8 cellular contexts compared by ENCODE assay signal in the genomic region with DNA sequence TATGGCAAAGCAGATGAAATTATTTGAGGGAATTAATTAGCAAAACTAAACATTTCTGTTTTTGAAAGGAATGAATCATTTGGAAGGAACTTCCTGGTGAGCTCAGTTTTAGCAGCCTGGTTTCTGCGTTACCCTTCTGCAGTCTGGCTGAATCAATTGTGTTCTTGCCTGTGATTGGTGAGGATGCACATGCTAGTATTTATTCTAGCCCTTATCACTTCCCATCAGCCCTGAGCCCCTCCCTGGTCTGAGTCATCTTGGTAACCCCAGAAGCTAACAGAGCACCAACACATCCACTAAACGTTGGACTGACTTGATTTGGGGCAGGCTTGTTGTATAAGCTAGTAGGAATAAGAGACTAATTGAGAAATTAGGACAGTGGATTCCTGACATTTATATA. TPM values are rescaled to one million over a fixed set of nuclear protein-coding genes. Genes with fewer than 3 reads are reported as not detected.
DNase-seq lines count a peak whose midpoint lies in the region; ATAC-seq and TF ChIP-seq lines count a peak whose summit lies in the region.

No MANE protein-coding gene starts in this region.

- CTCF ChIA-PET in BJ (lab: Yijun Ruan, JAX), result interaction anchor here (0.5 to 3.3 kb wide), 6 partner anchors 12 to 613 kb away, joined by 3 to 21 read pairs (median 3); a partner anchor contains a TSS

- no peak overlapping the region for H3K4me3 ChIP-seq in BJ (ENCODE audit: low read depth, low read length)

- peak; percentile 95 for DNase-seq in BJ (ENCODE audit: low read depth)
- DNase-seq in HT-29 (ENCODE audit: low spot score), result peak; percentile 92
- DNase-seq in activated CD4-positive, alpha-beta T cell treated with anti-CD3 and anti-CD28 coated beads, Interleukin-2, amount 10 ng/mL, durations not matched to agents 24 days and 14 days, result peak; percentile 86
- peak; percentile 93 to 94 for DNase-seq in erythroblast (lab: John Stamatoyannopoulos, UW)
- DNase-seq in progenitor cell of endocrine pancreas (ENCODE audit: low spot score, unreplicated experiment), result no peak
- no peak for DNase-seq in ecto neural progenitor cell (ENCODE audit: low spot score)
- DNase-seq in HuH-7 (ENCODE audit: low spot score), result no peak

- no peaks in the 10 kb centered on the region for H3K27me3 ChIP-seq in BJ (ENCODE audit: control insufficient read depth, insufficient read depth, low read length)

- POLR2A ChIA-PET in BJ (lab: Charles Lee), result no interaction called here

- peaks cover 55% of the 10 kb centered on the region for H3K4me1 Mint-ChIP-seq in activated CD4-positive, alpha-beta T cell treated with anti-CD3 and anti-CD28 coated beads, Interleukin-2, amount 10 ng/mL, durations not matched to agents 24 days and 14 days
- H3K4me1 Mint-ChIP-seq in progenitor cell of endocrine pancreas (ENCODE audit: low read depth), result peaks cover 66% of the 10 kb centered on the region

- peaks cover 4% of the 10 kb centered on the region for H3K27me3 Mint-ChIP-seq in activated CD4-positive, alpha-beta T cell treated with anti-CD3 and anti-CD28 coated beads, Interleukin-2, amount 10 ng/mL, durations not matched to agents 24 days and 14 days
- no peaks in the 10 kb centered on the region for H3K27me3 Mint-ChIP-seq in progenitor cell of endocrine pancreas

- H3K9me3 Mint-ChIP-seq in activated CD4-positive, alpha-beta T cell treated with anti-CD3 and anti-CD28 coated beads, Interleukin-2, amount 10 ng/mL, durations not matched to agents 24 days and 14 days, result no peaks in the 10 kb centered on the region
- H3K9me3 Mint-ChIP-seq in progenitor cell of endocrine pancreas (ENCODE audit: low read depth), result no peaks in the 10 kb centered on the region

- TF ChIP-seq CTCF in BJ (IDR thresholded peaks at IDR 0.05; ENCODE audit: insufficient read depth, low read depth, low read length) (no peak), progenitor cell of endocrine pancreas (IDR thresholded peaks at IDR 0.05; ENCODE audit: unreplicated experiment) (no peak)

- peak overlapping the region; percentile 84 for H3K27ac Mint-ChIP-seq in activated CD4-positive, alpha-beta T cell treated with anti-CD3 and anti-CD28 coated beads, Interleukin-2, amount 10 ng/mL, durations not matched to agents 24 days and 14 days
- peak overlapping the region; percentile 85 for H3K27ac Mint-ChIP-seq in progenitor cell of endocrine pancreas

- ATAC-seq in GM18498 (IDR thresholded peaks at IDR 0.05; ENCODE audit: unreplicated experiment), result no peak

- H3K36me3 ChIP-seq in BJ (ENCODE audit: control insufficient read depth, insufficient read depth, low read length), result no peaks in the 10 kb centered on the region

- peaks cover 10% of the 10 kb centered on the region for H3K36me3 Mint-ChIP-seq in activated CD4-positive, alpha-beta T cell treated with anti-CD3 and anti-CD28 coated beads, Interleukin-2, amount 10 ng/mL, durations not matched to agents 24 days and 14 days (ENCODE audit: low read depth)
- H3K36me3 Mint-ChIP-seq in progenitor cell of endocrine pancreas (ENCODE audit: insufficient read depth), result peaks cover 3% of the 10 kb centered on the region

- intact Hi-C loops in activated CD4-positive, alpha-beta T cell treated with anti-CD3 and anti-CD28 coated beads, Interleukin-2, amount 10 ng/mL, durations not matched to agents 24 days and 14 days (cut with micrococcal nuclease), result loop anchor here (1.0 kb wide), 1 partner anchor 11 kb away; no protein-coding TSS in a partner anchor

- H3K4me3 Mint-ChIP-seq in activated CD4-positive, alpha-beta T cell treated with anti-CD3 and anti-CD28 coated beads, Interleukin-2, amount 10 ng/mL, durations not matched to agents 24 days and 14 days, result peak overlapping the region; percentile 59
- peak overlapping the region; percentile 26 for H3K4me3 Mint-ChIP-seq in progenitor cell of endocrine pancreas (ENCODE audit: low read depth)

- TF ChIP-seq POLR2A in erythroblast (IDR thresholded peaks at IDR 0.05; ENCODE audit: low read length), result peak; percentile 20

RNA-seq across cellular contexts. Expression of a gene that starts 6.6 kb away (rescaled TPM):
- polyA plus RNA-seq in BJ (2011; rRNA removed), result 5.5 and 5.6 TPM in 2 replicates
- 5.9 and 6.0 TPM in 2 replicates for polyA minus RNA-seq in BJ (2011; rRNA and poly(A)+ RNA removed)
- total RNA-seq in HT-29 (2014; rRNA removed; shearing (Covaris generic)), result 519 and 587 TPM in 2 replicates
- total RNA-seq in activated CD4-positive, alpha-beta T cell treated with anti-CD3 and anti-CD28 coated beads, Interleukin-2, amount 10 ng/mL, durations not matched to agents 24 days and 14 days, result 18.0 and 19.4 TPM in 2 replicates
- total RNA-seq in progenitor cell of endocrine pancreas, result 234 and 254 TPM in 2 replicates

Comparison
In these comparisons a context has a peak if more than half of its experiments do, and no peak if none do; other contexts are left out.
1. DNase-seq: peak in BJ (single experiment), HT-29 (single experiment), activated CD4-positive, alpha-beta T cell treated with anti-CD3 and anti-CD28 coated beads, Interleukin-2, amount 10 ng/mL, durations not matched to agents 24 days and 14 days (single experiment) and erythroblast (2 of 2); none in progenitor cell of endocrine pancreas (single experiment), ecto neural progenitor cell (single experiment) and HuH-7 (single experiment).
2. RNA of a gene that starts 6.6 kb away (total RNA-seq): 519 to 587 TPM in HT-29 and 234 to 254 TPM in progenitor cell of endocrine pancreas; 18.0 to 19.4 TPM in activated CD4-positive, alpha-beta T cell treated with anti-CD3 and anti-CD28 coated beads, Interleukin-2, amount 10 ng/mL, durations not matched to agents 24 days and 14 days; every median in the first group is over 10 times any median in the second.